13 cellular contexts compared by ENCODE assay signal in genomic region chr17:57929392-57929791, GRCh38. TPM values are rescaled to one million over a fixed set of nuclear protein-coding genes. Genes with fewer than 3 reads are reported as not detected.
A peak's percentile ranks its signal among the peaks of the same experiment; 100 is the strongest.
DNase-seq lines count a peak whose midpoint lies in the region; ATAC-seq and TF ChIP-seq lines count a peak whose summit lies in the region.
"Had no signal": no experiment of that assay in that cellular context is flagged by ENCODE, and none has a peak within 500 bp of the region (broad histone marks: within the 10 kb centered on the region; RNA-seq: fewer than 3 reads in every experiment).

No MANE protein-coding gene starts in this region.

- WGBS in transverse colon (ENCODE audit: low coverage in 1 of 2), 2 donors, result 46 to 71% methylated on average over 2 to 4 of the region's 4 CpGs

- H3K4me3 ChIP-seq in osteoblast (ENCODE audit: insufficient read depth, low read length) (no peak overlapping the region), transverse colon (no peak overlapping the region), MG63 (no peak overlapping the region)
- H3K4me3 ChIP-seq: colonic mucosa, thoracic aorta had no signal

- H3K4me1 Mint-ChIP-seq in dendritic cell treated with granulocyte-macrophage colony-stimulating factor and Interleukin-4, amounts not matched to agents 40 ng/mL and 50 ng/mL, for 4 days (ENCODE audit: low read depth), result peaks cover 44% of the 10 kb centered on the region
- peaks cover 34% of the 10 kb centered on the region for H3K4me1 Mint-ChIP-seq in endothelial cell (ENCODE audit: unreplicated experiment)

- H2AFZ ChIP-seq in osteoblast (ENCODE audit: low read length), result no peak overlapping the region

- H3K79me2 ChIP-seq in osteoblast (ENCODE audit: insufficient read depth, low read length), result peaks cover 79% of the 10 kb centered on the region

- TF ChIP-seq EP300 in transverse colon (IDR thresholded peaks at IDR 0.05; ENCODE audit: low read depth), result no peak

- in situ Hi-C loops in transverse colon (cut with MboI; ENCODE audit: low pct_ligation_motif_present in 1 of 4, low pct_unique_long_range_greater_than_20kb in 1 of 4, low sequenced_read_pairs in 3 of 4), result no loop called here

- intact Hi-C loops in dendritic cell treated with granulocyte-macrophage colony-stimulating factor and Interleukin-4, amounts not matched to agents 40 ng/mL and 50 ng/mL, for 4 days (cut with micrococcal nuclease), result no loop called here
- intact Hi-C loops in transverse colon (cut with DNase I; ENCODE audit: low total_unique reads), result no loop called here

- H3K27me3 ChIP-seq in osteoblast (ENCODE audit: insufficient read depth, low read length) (no peaks in the 10 kb centered on the region), transverse colon (no peaks in the 10 kb centered on the region), MG63 (no peaks in the 10 kb centered on the region)
- H3K27me3 ChIP-seq: colonic mucosa had no signal

- TF ChIP-seq POLR2A in transverse colon (IDR thresholded peaks at IDR 0.05), result no peak

- no peak overlapping the region for H3K27ac ChIP-seq in osteoblast (ENCODE audit: low read depth, low read length)
- H3K27ac ChIP-seq in transverse colon, result peak overlapping the region; percentile 30 to 97 (median 90)
- H3K27ac ChIP-seq: colonic mucosa, thoracic aorta had no signal

- ATAC-seq in left lobe of liver, result peak; percentile 44

- TF ChIP-seq CTCF in osteoblast (IDR thresholded peaks at IDR 0.05; ENCODE audit: extremely low read depth, low read depth, low read length) (no peak), transverse colon (IDR thresholded peaks at IDR 0.05) (no peak), endothelial cell (IDR thresholded peaks at IDR 0.05; ENCODE audit: unreplicated experiment) (no peak)

- H3K27me3 Mint-ChIP-seq in dendritic cell treated with granulocyte-macrophage colony-stimulating factor and Interleukin-4, amounts not matched to agents 40 ng/mL and 50 ng/mL, for 4 days, result peaks cover 7% of the 10 kb centered on the region
- H3K27me3 Mint-ChIP-seq in endothelial cell (ENCODE audit: unreplicated experiment), result peaks cover 3% of the 10 kb centered on the region

- H3K4me1 ChIP-seq in osteoblast (ENCODE audit: insufficient read depth, low read length) (peaks cover 25% of the 10 kb centered on the region), transverse colon (peaks cover 37 to 92% (median 41%) of the 10 kb centered on the region in 4 donors)

- peak overlapping the region; percentile 72 for H3K27ac Mint-ChIP-seq in dendritic cell treated with granulocyte-macrophage colony-stimulating factor and Interleukin-4, amounts not matched to agents 40 ng/mL and 50 ng/mL, for 4 days
- H3K27ac Mint-ChIP-seq in endothelial cell (ENCODE audit: unreplicated experiment), result no peak overlapping the region
- H3K27ac Mint-ChIP-seq: activated naive CD8-positive, alpha-beta T cell treated with anti-CD3 and anti-CD28 coated beads for 36 hours had no signal

- H3K36me3 ChIP-seq in osteoblast (ENCODE audit: insufficient read depth, low read length) (peaks cover 2% of the 10 kb centered on the region), transverse colon (no peaks in the 10 kb centered on the region), MG63 (peaks cover 8% of the 10 kb centered on the region; the same call in 1 of the 2 replicates)
- H3K36me3 ChIP-seq: colonic mucosa, thoracic aorta had no signal

- no peaks in the 10 kb centered on the region for H3K9me3 Mint-ChIP-seq in dendritic cell treated with granulocyte-macrophage colony-stimulating factor and Interleukin-4, amounts not matched to agents 40 ng/mL and 50 ng/mL, for 4 days
- H3K9me3 Mint-ChIP-seq in endothelial cell (ENCODE audit: unreplicated experiment), result no peaks in the 10 kb centered on the region
- H3K9me3 Mint-ChIP-seq: activated naive CD8-positive, alpha-beta T cell treated with anti-CD3 and anti-CD28 coated beads for 36 hours had no signal

- DNase-seq in left lobe of liver (ENCODE audit: low spot score) (no peak), osteoblast (ENCODE audit: insufficient read length, low spot score, missing footprints) (peak; percentile 4), transverse colon (no peak), endothelial cell (ENCODE audit: low spot score) (no peak), MG63 (no peak)
- no peak for DNase-seq in effector CD4-positive, alpha-beta T cell
- DNase-seq: activated naive CD8-positive, alpha-beta T cell treated with anti-CD3 and anti-CD28 coated beads for 36 hours; colonic mucosa; NCI-H1417 treated with DMSO at 0.1 percent for 48 hours; NCI-H524; retina had no signal

- H3K4me2 ChIP-seq in osteoblast (ENCODE audit: insufficient read depth, low read length), result no peak overlapping the region

- peaks cover 30% of the 10 kb centered on the region for H3K36me3 Mint-ChIP-seq in dendritic cell treated with granulocyte-macrophage colony-stimulating factor and Interleukin-4, amounts not matched to agents 40 ng/mL and 50 ng/mL, for 4 days (ENCODE audit: low read depth)
- no peaks in the 10 kb centered on the region for H3K36me3 Mint-ChIP-seq in endothelial cell (ENCODE audit: low read depth, unreplicated experiment)
- H3K36me3 Mint-ChIP-seq: activated naive CD8-positive, alpha-beta T cell treated with anti-CD3 and anti-CD28 coated beads for 36 hours had no signal

- H4K20me1 ChIP-seq in osteoblast (ENCODE audit: insufficient read depth, low read length), result peaks cover 56% of the 10 kb centered on the region

- no peak overlapping the region for H3K4me3 Mint-ChIP-seq in dendritic cell treated with granulocyte-macrophage colony-stimulating factor and Interleukin-4, amounts not matched to agents 40 ng/mL and 50 ng/mL, for 4 days
- no peak overlapping the region for H3K4me3 Mint-ChIP-seq in endothelial cell (ENCODE audit: unreplicated experiment)
- H3K4me3 Mint-ChIP-seq: activated naive CD8-positive, alpha-beta T cell treated with anti-CD3 and anti-CD28 coated beads for 36 hours had no signal

- H3K9me3 ChIP-seq in osteoblast (ENCODE audit: low read depth, low read length) (no peaks in the 10 kb centered on the region), transverse colon (no peaks in the 10 kb centered on the region), MG63 (no peaks in the 10 kb centered on the region)
- H3K9me3 ChIP-seq: colonic mucosa, thoracic aorta had no signal

RNA-seq across cellular contexts. Expression of gene CUEDC1, which starts 25.8 kb away (rescaled TPM):
- 8.1 TPM for total RNA-seq in left lobe of liver
- 21.0 and 22.4 TPM in 2 replicates for total RNA-seq in osteoblast
- total RNA-seq in transverse colon, result 10 to 100 TPM; 20.2 to 27.3 (median 24.6) TPM
- 13.3 TPM for total RNA-seq in endothelial cell (ENCODE audit: unreplicated experiment)
- 3.0 and 10.2 TPM in 2 replicates for total RNA-seq in MG63 (2014; rRNA removed; shearing (Covaris generic); ENCODE audit: low replicate concordance)

RNA-seq across cellular contexts. Expression of gene VEZF1, which starts 58.7 kb away (rescaled TPM):
- total RNA-seq in left lobe of liver, result 12.5 TPM
- total RNA-seq in osteoblast, result 51.9 and 58.6 TPM in 2 replicates
- total RNA-seq in transverse colon, result 10 to 100 TPM; 44.0 to 65.1 (median 50.1) TPM
- total RNA-seq in endothelial cell (ENCODE audit: unreplicated experiment), result 43.7 TPM
- 30.6 and 54.3 TPM in 2 replicates for total RNA-seq in MG63 (2014; rRNA removed; shearing (Covaris generic); ENCODE audit: low replicate concordance)
